ENCODE assay signal across 8 cellular contexts in genomic region chr17:74960739-74961342, GRCh38. TPM values are rescaled to one million over a fixed set of nuclear protein-coding genes. Genes with fewer than 3 reads are reported as not detected.
DNase-seq lines count a peak whose midpoint lies in the region; ATAC-seq and TF ChIP-seq lines count a peak whose summit lies in the region.

No MANE protein-coding gene starts in this region.

- POLR2A ChIA-PET in CD4-positive, alpha-beta memory T cell (lab: Charles Lee; ENCODE audit: partially characterized antibody): interaction anchor here (1.0 to 3.1 kb wide), 11 partner anchors 10 to 451 kb away, joined by 3 to 20 read pairs (median 6); partner anchors contain the start of genes CDR2L, MIF4GD, MRPL58 and SLC16A5

- H3K27ac ChIP-seq in CD4-positive, alpha-beta memory T cell (ENCODE audit: low read depth, low read length): no peak overlapping the region
- H3K27ac ChIP-seq in coronary artery (no peak overlapping the region), suprapubic skin (no peak overlapping the region)

- H3K9me3 ChIP-seq in CD4-positive, alpha-beta memory T cell (ENCODE audit: control insufficient read depth in 1 of 2, low read length in 2 of 2): no peaks in the 10 kb centered on the region
- H3K9me3 ChIP-seq in suprapubic skin: no peaks in the 10 kb centered on the region

- no peak for TF ChIP-seq EP300 in suprapubic skin (IDR thresholded peaks at IDR 0.05)

- H3K4me3 Mint-ChIP-seq in CD4-positive, alpha-beta memory T cell: no peak overlapping the region
- H3K4me3 Mint-ChIP-seq in nephron progenitor cell: no peak overlapping the region

- no peaks in the 10 kb centered on the region for H3K36me3 ChIP-seq in CD4-positive, alpha-beta memory T cell (ENCODE audit: insufficient read depth, low read length)
- no peaks in the 10 kb centered on the region for H3K36me3 ChIP-seq in suprapubic skin

- H3K27me3 ChIP-seq in CD4-positive, alpha-beta memory T cell (ENCODE audit: insufficient read depth, low read length): no peaks in the 10 kb centered on the region
- H3K27me3 ChIP-seq in suprapubic skin: no peaks in the 10 kb centered on the region

- CTCF ChIA-PET in CD4-positive, alpha-beta memory T cell (lab: Charles Lee; ENCODE audit: partially characterized antibody): interaction anchor here (0.7 to 6.6 kb wide), 58 partner anchors 10 to 495 kb away, joined by 3 to 107 read pairs (median 5); partner anchors contain the start of genes ARMC7, CDR2L, HID1 and MIF4GD

- H3K4me1 Mint-ChIP-seq in CD4-positive, alpha-beta memory T cell: peaks cover 4 to 13% (median 8%) of the 10 kb centered on the region in 4 donors
- H3K4me1 Mint-ChIP-seq in nephron progenitor cell: peaks cover 14% of the 10 kb centered on the region

- intact Hi-C loops in CD4-positive, alpha-beta memory T cell (cut with micrococcal nuclease): loop anchor here (1.0 to 10.0 kb wide), 8 partner anchors 45 to 454 kb away; partner anchors contain the start of genes ARMC7 and MRPL58

- no peak for TF ChIP-seq POLR2A in suprapubic skin (IDR thresholded peaks at IDR 0.05)

- TF ChIP-seq CTCF in nephron progenitor cell (IDR thresholded peaks at IDR 0.05): peak; percentile 66
- TF ChIP-seq CTCF in coronary artery (IDR thresholded peaks at IDR 0.05): no peak
- TF ChIP-seq CTCF in suprapubic skin (IDR thresholded peaks at IDR 0.05): peak in 1 of 2 donors; percentile 35

- peaks cover 6% of the 10 kb centered on the region for H3K4me1 ChIP-seq in CD4-positive, alpha-beta memory T cell (ENCODE audit: insufficient read depth, low read length)
- peaks cover 8% of the 10 kb centered on the region for H3K4me1 ChIP-seq in suprapubic skin

- H3K27ac Mint-ChIP-seq in CD4-positive, alpha-beta memory T cell: peak overlapping the region in 3 of 7 donors; percentile 41 to 54 (median 48)
- H3K27ac Mint-ChIP-seq in nephron progenitor cell: no peak overlapping the region

- no peaks in the 10 kb centered on the region for H3K27me3 Mint-ChIP-seq in CD4-positive, alpha-beta memory T cell
- peaks cover 57% of the 10 kb centered on the region for H3K27me3 Mint-ChIP-seq in nephron progenitor cell (ENCODE audit: low read depth, poor library complexity)

- peak; percentile 46 for ATAC-seq in HG03565 (IDR thresholded peaks at IDR 0.05; ENCODE audit: unreplicated experiment)

- H3K9me3 Mint-ChIP-seq in CD4-positive, alpha-beta memory T cell: no peaks in the 10 kb centered on the region
- H3K9me3 Mint-ChIP-seq in nephron progenitor cell: no peaks in the 10 kb centered on the region

- 57% methylated on average over 11 of the region's 17 CpGs for WGBS in suprapubic skin

- H3K4me3 ChIP-seq in CD4-positive, alpha-beta memory T cell (ENCODE audit: low read length in 2 of 2): no peak overlapping the region
- H3K4me3 ChIP-seq in coronary artery: no peak overlapping the region
- H3K4me3 ChIP-seq in suprapubic skin: no peak overlapping the region

- no peaks in the 10 kb centered on the region for H3K36me3 Mint-ChIP-seq in CD4-positive, alpha-beta memory T cell
- no peaks in the 10 kb centered on the region for H3K36me3 Mint-ChIP-seq in nephron progenitor cell (ENCODE audit: low read depth)

- peak; percentile 25 to 64 (median 33) for DNase-seq in CD4-positive, alpha-beta memory T cell
- DNase-seq in SW480 (ENCODE audit: low spot score) (peak; percentile 93), nephron progenitor cell (peak; percentile 74), coronary artery (ENCODE audit: low spot score) (no peak), suprapubic skin (ENCODE audit: low spot score in 2 of 2) (no peak), RKO (ENCODE audit: low spot score) (no peak)
- DNase-seq in central memory CD4-positive, alpha-beta T cell: peak; percentile 17

RNA-seq across cellular contexts. Expression of gene HID1, which starts 11.7 kb away (rescaled TPM):
- 10 to 100 TPM; 17.5 to 19.5 TPM for total RNA-seq in CD4-positive, alpha-beta memory T cell
- polyA plus RNA-seq in CD4-positive, alpha-beta memory T cell: 1 to 10 TPM; 3.0 to 5.1 TPM
- total RNA-seq in suprapubic skin: 10 to 100 TPM in 2 of 4 donors, 1 to 10 TPM in 2; 3.4 to 13.7 (median 9.5) TPM

RNA-seq across cellular contexts. Expression of gene OTOP3, which starts 25.1 kb away (rescaled TPM):
- total RNA-seq in CD4-positive, alpha-beta memory T cell: not detected
- not detected for polyA plus RNA-seq in CD4-positive, alpha-beta memory T cell
- under 1 TPM in 2 of 4 donors, not detected in 2; 0.65 to 0.98 TPM for total RNA-seq in suprapubic skin

RNA-seq across cellular contexts. Expression of gene CDR2L, which starts 26.6 kb away (rescaled TPM):
- under 1 TPM; 0.08 to 0.20 TPM for total RNA-seq in CD4-positive, alpha-beta memory T cell
- polyA plus RNA-seq in CD4-positive, alpha-beta memory T cell: not detected
- 1 to 10 TPM; 5.6 to 8.6 (median 6.9) TPM for total RNA-seq in suprapubic skin

RNA-seq across cellular contexts. Expression of gene OTOP2, which starts 36.8 kb away (rescaled TPM):
- not detected for total RNA-seq in CD4-positive, alpha-beta memory T cell
- polyA plus RNA-seq in CD4-positive, alpha-beta memory T cell: not detected
- under 1 TPM in 1 of 4 donors, not detected in 3; 0.49 TPM for total RNA-seq in suprapubic skin

RNA-seq across cellular contexts. Expression of gene USH1G, which starts 37.8 kb away (rescaled TPM):
- not detected for total RNA-seq in CD4-positive, alpha-beta memory T cell
- polyA plus RNA-seq in CD4-positive, alpha-beta memory T cell: not detected
- 1 to 10 TPM; 1.1 to 3.7 (median 1.9) TPM for total RNA-seq in suprapubic skin

Comparison
In these comparisons a context has a peak if more than half of its experiments do, and no peak if none do; other contexts are left out.
1. DNase-seq: peak in CD4-positive, alpha-beta memory T cell (5 of 5), SW480 (single experiment), central memory CD4-positive, alpha-beta T cell (single experiment) and nephron progenitor cell (single experiment); none in coronary artery (single experiment), suprapubic skin (0 of 2) and RKO (single experiment).
2. RNA of gene CDR2L, which starts 26.6 kb away (total RNA-seq): 5.6 to 8.6 TPM in suprapubic skin; 0.08 to 0.20 TPM in CD4-positive, alpha-beta memory T cell; every median in the first group is over 4 times any median in the second.